In the genomic region with DNA sequence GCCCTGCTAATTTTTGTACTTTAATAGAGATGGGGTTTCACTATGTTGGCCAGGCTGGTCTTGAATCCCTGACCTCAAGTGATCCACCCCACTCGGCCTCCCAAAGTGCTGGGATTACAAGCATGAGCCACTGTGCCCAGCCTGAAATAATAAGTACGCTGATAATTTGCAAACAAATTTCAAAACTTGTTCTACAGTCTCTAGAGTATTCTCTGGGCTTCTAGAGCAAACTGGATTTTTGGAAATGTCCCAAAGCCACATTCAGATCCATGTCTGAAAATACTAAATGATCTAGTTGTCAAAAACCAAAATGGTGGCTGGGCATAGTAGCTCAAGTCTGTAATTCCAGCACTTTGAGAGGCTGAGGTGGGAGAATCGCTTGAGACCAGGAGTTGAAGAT, we compare ENCODE assay signal across 24 cellular contexts. TPM values are rescaled to one million over a fixed set of nuclear protein-coding genes. Genes with fewer than 3 reads are reported as not detected.
A peak's percentile ranks its signal among the peaks of the same experiment; 100 is the strongest.
DNase-seq lines count a peak whose midpoint lies in the region; ATAC-seq, FAIRE-seq and TF ChIP-seq lines count a peak whose summit lies in the region.
"Had no signal": no experiment of that assay in that cellular context is flagged by ENCODE, and none has a peak within 500 bp of the region (broad histone marks: within the 10 kb centered on the region; RNA-seq: fewer than 3 reads in every experiment).

No MANE protein-coding gene starts in this region.

- no peak overlapping the region for H2AFZ ChIP-seq in endothelial cell of umbilical vein (ENCODE audit: low read depth, low read length)
- no peak overlapping the region for H2AFZ ChIP-seq in PC-9

- no peaks in the 10 kb centered on the region for H3K27me3 ChIP-seq in endothelial cell of umbilical vein (ENCODE audit: control insufficient read depth in 2 of 2, insufficient read depth in 2 of 2, low read length in 2 of 2)
- no peaks in the 10 kb centered on the region for H3K27me3 ChIP-seq in PC-9 (ENCODE audit: insufficient read depth, low read depth)
- H3K27me3 ChIP-seq: BLaER1 had no signal

- no peak overlapping the region for H3K4me3 ChIP-seq in endothelial cell of umbilical vein (replicated peaks in 1 of 3; ENCODE audit: insufficient read depth in 1 of 3, low read depth in 1 of 3, low read length in 3 of 3)
- no peak overlapping the region for H3K4me3 ChIP-seq in fibroblast of mammary gland (ENCODE audit: control insufficient read depth, low read depth, low read length)
- no peak overlapping the region for H3K4me3 ChIP-seq in PC-9
- H3K4me3 ChIP-seq: BLaER1, GM12878, HAP-1 had no signal

- FAIRE-seq in endothelial cell of umbilical vein (lab: Jason Lieb, UNC): peak; percentile 38
- FAIRE-seq: D721Med, GM12878, H54 had no signal

- no peaks in the 10 kb centered on the region for H3K27me3 Mint-ChIP-seq in activated CD8-positive, alpha-beta memory T cell treated with anti-CD3 and anti-CD28 coated beads, Interleukin-2, amount 10 ng/mL, durations not matched to agents 7 days and 5 days
- H3K27me3 Mint-ChIP-seq in osteocyte (ENCODE audit: unreplicated experiment): no peaks in the 10 kb centered on the region
- H3K27me3 Mint-ChIP-seq: B cell; CD4-positive, CD25-positive, alpha-beta regulatory T cell; CD8-positive, alpha-beta memory T cell had no signal

- H3K4me3 Mint-ChIP-seq in activated CD8-positive, alpha-beta memory T cell treated with anti-CD3 and anti-CD28 coated beads, Interleukin-2, amount 10 ng/mL, durations not matched to agents 7 days and 5 days: no peak overlapping the region
- H3K4me3 Mint-ChIP-seq in osteocyte (ENCODE audit: unreplicated experiment): no peak overlapping the region
- H3K4me3 Mint-ChIP-seq: B cell; CD4-positive, CD25-positive, alpha-beta regulatory T cell; CD8-positive, alpha-beta memory T cell; HFFc6 had no signal

- H4K20me1 ChIP-seq in endothelial cell of umbilical vein (replicated peaks; ENCODE audit: control insufficient read depth, extremely low read depth, insufficient read depth, low read length): no peaks in the 10 kb centered on the region
- no peaks in the 10 kb centered on the region for H4K20me1 ChIP-seq in PC-9 (ENCODE audit: insufficient read depth)

- POLR2A ChIA-PET in endothelial cell of umbilical vein (lab: Charles Lee): no interaction called here
- POLR2A ChIA-PET in PC-9 (lab: Charles Lee; ENCODE audit: unreplicated experiment): no interaction called here

- no peak for ATAC-seq in activated CD8-positive, alpha-beta memory T cell treated with anti-CD3 and anti-CD28 coated beads, Interleukin-2, amount 10 ng/mL, durations not matched to agents 7 days and 5 days
- ATAC-seq in GM18511 (IDR thresholded peaks at IDR 0.05; ENCODE audit: unreplicated experiment): no peak
- ATAC-seq: GM12878 had no signal

- peak; percentile 15 for DNase-seq in activated CD8-positive, alpha-beta memory T cell treated with anti-CD3 and anti-CD28 coated beads for 24 hours
- DNase-seq in activated CD8-positive, alpha-beta memory T cell treated with anti-CD3 and anti-CD28 coated beads, Interleukin-2, amount 10 ng/mL, durations not matched to agents 7 days and 5 days: no peak
- DNase-seq in endothelial cell of umbilical vein (ENCODE audit: low read depth, low spot score) (no peak), fibroblast of mammary gland (ENCODE audit: low read depth) (peak; percentile 13), osteocyte (ENCODE audit: extremely low spot score, unreplicated experiment) (peak; percentile 23), NAMALWA (ENCODE audit: low spot score) (no peak), PC-9 (no peak)
- DNase-seq: CD4-positive, CD25-positive, alpha-beta regulatory T cell; CD8-positive, alpha-beta memory T cell; DMS 273 treated with DMSO at 0.1 percent for 48 hours; DMS79; EL; GDM1; GOT3; HFFc6 had no signal

- no peak overlapping the region for H3K4me2 ChIP-seq in endothelial cell of umbilical vein (ENCODE audit: insufficient read depth, low read length)
- H3K4me2 ChIP-seq in PC-9: no peak overlapping the region
- H3K4me2 ChIP-seq: BLaER1 had no signal

- TF ChIP-seq POLR2A in endothelial cell of umbilical vein (IDR thresholded peaks at IDR 0.05; ENCODE audit: low read depth, low read length): no peak

- H3K27ac Mint-ChIP-seq in activated CD8-positive, alpha-beta memory T cell treated with anti-CD3 and anti-CD28 coated beads, Interleukin-2, amount 10 ng/mL, durations not matched to agents 7 days and 5 days: no peak overlapping the region
- H3K27ac Mint-ChIP-seq in osteocyte (ENCODE audit: unreplicated experiment): no peak overlapping the region
- H3K27ac Mint-ChIP-seq: B cell; CD4-positive, CD25-positive, alpha-beta regulatory T cell; HFFc6 had no signal

- H3K9me3 ChIP-seq in endothelial cell of umbilical vein (replicated peaks; ENCODE audit: control insufficient read depth, insufficient read depth, low read length) (no peaks in the 10 kb centered on the region), PC-9 (ENCODE audit: insufficient read depth, low read depth) (no peaks in the 10 kb centered on the region)
- H3K9me3 ChIP-seq: HAP-1 had no signal

- BruUV-seq in endothelial cell of umbilical vein (replicated peaks; lab: Mats Ljungman, UMichigan) (no TSS peak), PC-9 (replicated peaks; lab: Mats Ljungman, UMichigan) (no TSS peak)

- H3K79me2 ChIP-seq in endothelial cell of umbilical vein (ENCODE audit: control insufficient read depth, insufficient read depth, low read length) (no peaks in the 10 kb centered on the region), PC-9 (ENCODE audit: low read depth) (no peaks in the 10 kb centered on the region)

- intact Hi-C loops in endothelial cell of umbilical vein (cut with micrococcal nuclease): no loop called here
- intact Hi-C loops in PC-9 (cut with micrococcal nuclease; ENCODE audit: unreplicated experiment): no loop called here

- H3K36me3 Mint-ChIP-seq in activated CD8-positive, alpha-beta memory T cell treated with anti-CD3 and anti-CD28 coated beads, Interleukin-2, amount 10 ng/mL, durations not matched to agents 7 days and 5 days: peaks cover 49% of the 10 kb centered on the region
- H3K36me3 Mint-ChIP-seq in osteocyte (ENCODE audit: unreplicated experiment): peaks cover 45% of the 10 kb centered on the region

- H3K27ac ChIP-seq in endothelial cell of umbilical vein (ENCODE audit: insufficient read depth, low read depth, low read length): no peak overlapping the region
- no peak overlapping the region for H3K27ac ChIP-seq in PC-9
- H3K27ac ChIP-seq: 22Rv1, BLaER1, C4-2B had no signal

- H3K36me3 ChIP-seq in endothelial cell of umbilical vein (ENCODE audit: control insufficient read depth in 2 of 2, extremely low read depth in 1 of 2, insufficient read depth in 2 of 2, low read length in 2 of 2) (peaks cover 3 to 4% of the 10 kb centered on the region in 2 experiments), PC-9 (ENCODE audit: low read depth) (peaks cover 8% of the 10 kb centered on the region; the same call in 1 of the 2 replicates)

- H3K9me1 ChIP-seq in endothelial cell of umbilical vein (replicated peaks; ENCODE audit: control insufficient read depth, extremely low read depth, insufficient read depth, low read length): no peaks in the 10 kb centered on the region

- TF ChIP-seq CTCF in endothelial cell of umbilical vein (IDR thresholded peaks at IDR 0.05; ENCODE audit: extremely low read depth in 1 of 2, insufficient read depth in 1 of 2, low read depth in 1 of 2, low read length in 2 of 2): no peak
- TF ChIP-seq CTCF in fibroblast of mammary gland (conservative IDR thresholded peaks at IDR 0.05; ENCODE audit: control insufficient read depth, insufficient read depth, low read depth, low read length): no peak
- TF ChIP-seq CTCF in osteocyte (IDR thresholded peaks at IDR 0.05): no peak
- TF ChIP-seq CTCF in PC-9 (conservative IDR thresholded peaks at IDR 0.05): no peak

- H3K4me1 Mint-ChIP-seq in activated CD8-positive, alpha-beta memory T cell treated with anti-CD3 and anti-CD28 coated beads, Interleukin-2, amount 10 ng/mL, durations not matched to agents 7 days and 5 days: peaks cover under 1% of the 10 kb centered on the region
- H3K4me1 Mint-ChIP-seq in osteocyte (ENCODE audit: unreplicated experiment): no peaks in the 10 kb centered on the region
- H3K4me1 Mint-ChIP-seq: B cell had no signal

- CTCF ChIA-PET in activated CD8-positive, alpha-beta memory T cell treated with anti-CD3 and anti-CD28 coated beads, Interleukin-2, amount 10 ng/mL, durations not matched to agents 7 days and 5 days (lab: Charles Lee): interaction anchor here (1.7 kb wide), 1 partner anchor 11 kb away, joined by 4 read pairs; no protein-coding TSS in a partner anchor
- CTCF ChIA-PET in endothelial cell of umbilical vein (lab: Charles Lee): no interaction called here
- CTCF ChIA-PET in PC-9 (lab: Charles Lee): no interaction called here

- dilution Hi-C loops in endothelial cell of umbilical vein (cut with MboI; ENCODE audit: extremely low pct_ligation_motif_present, low sequenced_read_pairs): no loop called here

- H3K9me3 Mint-ChIP-seq in activated CD8-positive, alpha-beta memory T cell treated with anti-CD3 and anti-CD28 coated beads, Interleukin-2, amount 10 ng/mL, durations not matched to agents 7 days and 5 days (ENCODE audit: low read depth): no peaks in the 10 kb centered on the region
- no peaks in the 10 kb centered on the region for H3K9me3 Mint-ChIP-seq in osteocyte (ENCODE audit: unreplicated experiment)
- H3K9me3 Mint-ChIP-seq: CD4-positive, CD25-positive, alpha-beta regulatory T cell; CD8-positive, alpha-beta memory T cell; HFFc6 had no signal

- H3K9ac ChIP-seq in endothelial cell of umbilical vein (replicated peaks; ENCODE audit: extremely low read depth, insufficient read depth, low read length): no peak overlapping the region
- H3K9ac ChIP-seq: BLaER1 had no signal

- no peaks in the 10 kb centered on the region for H3K9me2 ChIP-seq in PC-9 (ENCODE audit: insufficient read depth)

- H3F3A ChIP-seq in PC-9 (ENCODE audit: insufficient read depth, low read depth): 0 out of 2 replicates have a peak, but pooled peaks cover 5% of the 10 kb centered on the region

- H3K4me1 ChIP-seq in endothelial cell of umbilical vein (ENCODE audit: control insufficient read depth, extremely low read depth, insufficient read depth, low read length) (no peaks in the 10 kb centered on the region), PC-9 (replicated peaks; ENCODE audit: insufficient read depth) (no peaks in the 10 kb centered on the region)
- H3K4me1 ChIP-seq: BLaER1, HAP-1 had no signal

RNA-seq across cellular contexts. Expression of a gene that starts 39.9 kb away (rescaled TPM):
- 100 to 1,000 TPM in 1 of 2 experiments, 10 to 100 TPM in 1; 81.6 to 101 TPM for total RNA-seq in activated CD8-positive, alpha-beta memory T cell treated with anti-CD3 and anti-CD28 coated beads, Interleukin-2, amount 10 ng/mL, durations not matched to agents 7 days and 5 days
- total RNA-seq in endothelial cell of umbilical vein: 55.7 and 59.1 TPM in 2 replicates
- polyA plus RNA-seq in endothelial cell of umbilical vein: 22.1 and 22.8 TPM in 2 replicates
- polyA plus RNA-seq in endothelial cell of umbilical vein (2011; cell fraction: cytosol; rRNA removed): 34.2 and 34.8 TPM in 2 replicates
- 78.8 and 84.8 TPM in 2 replicates for polyA plus RNA-seq in endothelial cell of umbilical vein (2011; cell fraction: nucleus; rRNA removed)
- 41.8 and 51.4 TPM in 2 replicates for polyA plus RNA-seq in endothelial cell of umbilical vein (2012)
- 54.9 and 57.3 TPM in 2 replicates for polyA minus RNA-seq in endothelial cell of umbilical vein
- 11.9 TPM for polyA minus RNA-seq in endothelial cell of umbilical vein (2011; cell fraction: cytosol; rRNA and poly(A)+ RNA removed)
- polyA minus RNA-seq in endothelial cell of umbilical vein (2011; cell fraction: nucleus; rRNA and poly(A)+ RNA removed): 115 and 118 TPM in 2 replicates
- total RNA-seq in osteocyte: 59.4 and 62.8 TPM in 2 replicates
- total RNA-seq in PC-9 (2021): 27.1 and 34.9 TPM in 2 replicates

RNA-seq across cellular contexts. Expression of a gene that starts 40.8 kb away (rescaled TPM):
- 10 to 100 TPM; 14.3 to 16.9 TPM for total RNA-seq in activated CD8-positive, alpha-beta memory T cell treated with anti-CD3 and anti-CD28 coated beads, Interleukin-2, amount 10 ng/mL, durations not matched to agents 7 days and 5 days
- 10.1 and 13.1 TPM in 2 replicates for total RNA-seq in endothelial cell of umbilical vein
- polyA plus RNA-seq in endothelial cell of umbilical vein: 4.0 and 4.9 TPM in 2 replicates
- 6.6 and 7.8 TPM in 2 replicates for polyA plus RNA-seq in endothelial cell of umbilical vein (2011; cell fraction: cytosol; rRNA removed)
- 12.6 and 14.2 TPM in 2 replicates for polyA plus RNA-seq in endothelial cell of umbilical vein (2011; cell fraction: nucleus; rRNA removed)
- polyA plus RNA-seq in endothelial cell of umbilical vein (2012): 10.6 and 12.7 TPM in 2 replicates
- polyA minus RNA-seq in endothelial cell of umbilical vein: 4.8 and 5.1 TPM in 2 replicates
- 2.6 TPM for polyA minus RNA-seq in endothelial cell of umbilical vein (2011; cell fraction: cytosol; rRNA and poly(A)+ RNA removed)
- 8.4 and 12.9 TPM in 2 replicates for polyA minus RNA-seq in endothelial cell of umbilical vein (2011; cell fraction: nucleus; rRNA and poly(A)+ RNA removed)
- total RNA-seq in osteocyte: 18.0 and 18.3 TPM in 2 replicates
- 10.0 and 10.3 TPM in 2 replicates for total RNA-seq in PC-9 (2021)

Comparison
In these comparisons a context has a peak if more than half of its experiments do, and no peak if none do; other contexts are left out.
1. DNase-seq: peak in activated CD8-positive, alpha-beta memory T cell treated with anti-CD3 and anti-CD28 coated beads for 24 hours (single experiment), fibroblast of mammary gland (single experiment) and osteocyte (single experiment); none in activated CD8-positive, alpha-beta memory T cell treated with anti-CD3 and anti-CD28 coated beads, Interleukin-2, amount 10 ng/mL, durations not matched to agents 7 days and 5 days (single experiment), endothelial cell of umbilical vein (single experiment), NAMALWA (single experiment) and PC-9 (0 of 2).